16 cellular contexts compared by ENCODE assay signal in the genomic region with DNA sequence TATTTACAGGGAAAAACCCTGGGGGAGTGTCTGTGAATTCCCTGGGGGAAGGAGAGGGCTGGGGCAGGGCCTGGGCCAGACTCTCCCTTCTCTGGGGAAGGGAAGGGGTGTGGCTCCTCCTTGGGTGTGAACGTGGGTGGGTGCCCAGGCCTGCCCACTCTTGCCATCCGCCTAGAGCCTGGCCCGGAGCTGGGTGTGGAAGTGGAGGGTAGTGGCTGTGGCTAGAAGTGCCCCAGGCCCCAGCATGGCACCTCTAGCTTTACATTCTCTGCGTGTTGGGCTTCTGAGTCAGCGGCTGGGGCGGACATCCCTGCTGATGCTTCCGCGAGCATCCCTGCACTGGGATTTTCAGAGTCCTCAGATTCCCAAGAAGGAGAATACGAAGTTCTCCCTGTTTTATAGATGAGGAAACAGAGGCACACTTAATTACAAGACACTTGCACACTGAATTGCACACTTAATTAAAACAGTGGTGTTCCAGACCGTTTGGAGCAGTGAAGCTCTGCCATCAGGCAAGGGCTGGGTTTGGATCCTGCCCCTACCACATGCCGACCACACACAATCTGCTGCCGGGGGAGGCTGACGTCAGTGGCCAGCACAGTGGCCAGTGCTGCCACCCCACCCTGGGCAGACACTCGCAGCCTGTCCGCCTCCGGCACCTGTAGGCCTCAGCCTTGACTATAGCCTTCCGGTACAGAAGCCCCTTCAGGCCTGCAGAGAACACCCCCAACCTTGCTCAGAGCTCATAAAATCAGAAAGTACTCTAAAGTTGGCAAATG. TPM values are rescaled to one million over a fixed set of nuclear protein-coding genes. Genes with fewer than 3 reads are reported as not detected.
A peak's percentile ranks its signal among the peaks of the same experiment; 100 is the strongest.
DNase-seq lines count a peak whose midpoint lies in the region; ATAC-seq, FAIRE-seq and TF ChIP-seq lines count a peak whose summit lies in the region.
"Had no signal": no experiment of that assay in that cellular context is flagged by ENCODE, and none has a peak within 500 bp of the region (broad histone marks: within the 10 kb centered on the region; RNA-seq: fewer than 3 reads in every experiment).

No MANE protein-coding gene starts in this region.

- H3K4me1 Mint-ChIP-seq in naive thymus-derived CD4-positive, alpha-beta T cell, result peaks cover 0 to 12% (median 5%) of the 10 kb centered on the region in 7 donors
- H3K4me1 Mint-ChIP-seq in WTC11, result peaks cover 21% of the 10 kb centered on the region

- H3K27me3 ChIP-seq in esophagus squamous epithelium (no peaks in the 10 kb centered on the region), stomach (no peaks in the 10 kb centered on the region), ascending aorta (no peaks in the 10 kb centered on the region)
- no peaks in the 10 kb centered on the region for H3K27me3 ChIP-seq in naive thymus-derived CD4-positive, alpha-beta T cell (ENCODE audit: control insufficient read depth in 2 of 2, insufficient read depth in 2 of 2, low read length in 2 of 2)
- H3K27me3 ChIP-seq: esophagus muscularis mucosa had no signal

- H3K9me3 ChIP-seq in esophagus squamous epithelium (no peaks in the 10 kb centered on the region), stomach (no peaks in the 10 kb centered on the region), ascending aorta (no peaks in the 10 kb centered on the region)
- H3K9me3 ChIP-seq in naive thymus-derived CD4-positive, alpha-beta T cell (ENCODE audit: control insufficient read depth in 2 of 3, low read length in 3 of 3), result no peaks in the 10 kb centered on the region
- H3K9me3 ChIP-seq: esophagus muscularis mucosa had no signal

- peaks cover 0 to 11% (median 5%) of the 10 kb centered on the region in 5 donors for H3K36me3 Mint-ChIP-seq in naive thymus-derived CD4-positive, alpha-beta T cell
- H3K36me3 Mint-ChIP-seq in WTC11, result peaks cover 6% of the 10 kb centered on the region

- ATAC-seq in naive thymus-derived CD4-positive, alpha-beta T cell, result no peak
- no peak for ATAC-seq in WTC11

- H3K4me1 ChIP-seq in esophagus squamous epithelium (peaks cover 9 to 58% (median 14%) of the 10 kb centered on the region in 3 donors), stomach (peaks cover 8 to 45% (median 40%) of the 10 kb centered on the region in 4 donors), ascending aorta (peaks cover 1 to 4% of the 10 kb centered on the region in 2 donors)
- no peaks in the 10 kb centered on the region for H3K4me1 ChIP-seq in naive thymus-derived CD4-positive, alpha-beta T cell (ENCODE audit: control insufficient read depth in 2 of 2, insufficient read depth in 2 of 2, low read length in 2 of 2)

- DNase-seq in G401 (ENCODE audit: low spot score) (peak; percentile 68), RPMI7951 (ENCODE audit: low read depth) (peak; percentile 87), esophagus squamous epithelium (lab: John Stamatoyannopoulos, UW) (no peak), stomach (peak; percentile 56), GM12891 (ENCODE audit: insufficient read length, low spot score) (no peak), ascending aorta (ENCODE audit: low spot score in 2 of 2) (no peak), WTC11 (ENCODE audit: low spot score) (no peak)
- no peak for DNase-seq in naive thymus-derived CD4-positive, alpha-beta T cell
- DNase-seq: activated CD8-positive, alpha-beta memory T cell treated with anti-CD3 and anti-CD28 coated beads for 24 hours; activated naive CD4-positive, alpha-beta T cell; H9; NCI-H1092 treated with DMSO at 0.1 percent for 48 hours; NCI-H446 treated with DMSO at 0.1 percent for 48 hours; T-helper 9 cell had no signal

- H3K4me3 Mint-ChIP-seq in naive thymus-derived CD4-positive, alpha-beta T cell, result no peak overlapping the region
- no peak overlapping the region for H3K4me3 Mint-ChIP-seq in WTC11
- H3K4me3 Mint-ChIP-seq: H9 had no signal

- H3K36me3 ChIP-seq in esophagus squamous epithelium (peaks cover under 1 to 66% (median 9%) of the 10 kb centered on the region in 3 donors), stomach (peaks cover 15 to 60% (median 55%) of the 10 kb centered on the region in 4 donors), ascending aorta (peaks cover 13 to 39% of the 10 kb centered on the region in 2 donors)
- peaks cover 0 to 21% (median 0%) of the 10 kb centered on the region in 3 experiments for H3K36me3 ChIP-seq in naive thymus-derived CD4-positive, alpha-beta T cell (ENCODE audit: control insufficient read depth in 2 of 3, insufficient read depth in 3 of 3, low read length in 3 of 3)

- POLR2A ChIA-PET in naive thymus-derived CD4-positive, alpha-beta T cell (lab: Charles Lee), result interaction anchor here (0.6 kb wide), 1 partner anchor 1679 kb away, joined by 3 read pairs; no protein-coding TSS in a partner anchor
- POLR2A ChIA-PET in WTC11 (lab: Charles Lee), result interaction anchor here (0.5 to 0.6 kb wide), 2 partner anchors 25 to 100 kb away, joined by 3 to 10 read pairs; no protein-coding TSS in a partner anchor

- no peak overlapping the region for H3K4me3 ChIP-seq in esophagus squamous epithelium
- no peak overlapping the region for H3K4me3 ChIP-seq in stomach
- no peak overlapping the region for H3K4me3 ChIP-seq in naive thymus-derived CD4-positive, alpha-beta T cell (ENCODE audit: low read length)
- no peak overlapping the region for H3K4me3 ChIP-seq in ascending aorta
- H3K4me3 ChIP-seq: esophagus muscularis mucosa had no signal

- H3K27ac ChIP-seq in esophagus squamous epithelium (peak overlapping the region; percentile 38 to 81 (median 60)), stomach (peak overlapping the region in 4 of 5 donors; percentile 24 to 53 (median 33)), ascending aorta (no peak overlapping the region)
- no peak overlapping the region for H3K27ac ChIP-seq in naive thymus-derived CD4-positive, alpha-beta T cell (ENCODE audit: low read depth, low read length)
- H3K27ac ChIP-seq: C4-2B, esophagus muscularis mucosa had no signal

- CTCF ChIA-PET in naive thymus-derived CD4-positive, alpha-beta T cell (lab: Charles Lee), result interaction anchor here (1.4 to 1.5 kb wide), 2 partner anchors 24 to 72 kb away, joined by 3 read pairs; no protein-coding TSS in a partner anchor
- CTCF ChIA-PET in WTC11 (lab: Charles Lee), result interaction anchor here (0.7 to 4.0 kb wide), 6 partner anchors 24 to 78 kb away, joined by 3 to 24 read pairs (median 6); partner anchors contain the start of genes CATSPERZ and PLCB3

- no peak for FAIRE-seq in GM12891 (lab: Jason Lieb, UNC)

- H3K27me3 Mint-ChIP-seq in naive thymus-derived CD4-positive, alpha-beta T cell, result no peaks in the 10 kb centered on the region
- no peaks in the 10 kb centered on the region for H3K27me3 Mint-ChIP-seq in WTC11 (ENCODE audit: low read depth)

- TF ChIP-seq CTCF in esophagus squamous epithelium (IDR thresholded peaks at IDR 0.05) (no peak), stomach (IDR thresholded peaks at IDR 0.05) (no peak), ascending aorta (IDR thresholded peaks at IDR 0.05) (no peak), WTC11 (IDR thresholded peaks at IDR 0.05) (no peak)

- H3K27ac Mint-ChIP-seq in naive thymus-derived CD4-positive, alpha-beta T cell, result no peak overlapping the region
- H3K27ac Mint-ChIP-seq in WTC11, result no peak overlapping the region
- H3K27ac Mint-ChIP-seq: H9 had no signal

- H3K9me3 Mint-ChIP-seq in naive thymus-derived CD4-positive, alpha-beta T cell, result peaks cover 0 to 3% (median 0%) of the 10 kb centered on the region in 11 donors
- H3K9me3 Mint-ChIP-seq in WTC11, result no peaks in the 10 kb centered on the region
- H3K9me3 Mint-ChIP-seq: H9 had no signal

- TF ChIP-seq EP300 in stomach (IDR thresholded peaks at IDR 0.05), result no peak

- intact Hi-C loops in esophagus squamous epithelium (cut with DNase I) (no loop called here), stomach (cut with DNase I; ENCODE audit: low total_unique reads) (no loop called here), ascending aorta (cut with DNase I) (no loop called here)
- intact Hi-C loops in naive thymus-derived CD4-positive, alpha-beta T cell (cut with micrococcal nuclease), result no loop called here

- WGBS in esophagus squamous epithelium, 2 donors, result 51 to 70% methylated on average over 13 to 14 of the region's 17 CpGs
- WGBS in stomach, 5 donors, result 58 to 71% (median 65%) methylated on average over 12 to 17 of the region's 17 CpGs

- no peak for TF ChIP-seq POLR2A in esophagus squamous epithelium (IDR thresholded peaks at IDR 0.05)
- TF ChIP-seq POLR2A in stomach (IDR thresholded peaks at IDR 0.05), result no peak
- TF ChIP-seq POLR2A in GM12891 (IDR thresholded peaks at IDR 0.05; ENCODE audit: low read depth, low read length), result no peak

- in situ Hi-C loops in G401 (cut with HindIII; ENCODE audit: low sequenced_read_pairs), result loop anchor here (10.0 kb wide), 1 partner anchor 72 kb away; the partner anchor contains the start of gene FERMT3

RNA-seq across cellular contexts. Expression of gene BAD, which starts 7.6 kb away (rescaled TPM):
- total RNA-seq in G401 (2014; rRNA removed; shearing (Covaris generic)), result 146 and 183 TPM in 2 replicates
- total RNA-seq in RPMI7951 (2014; rRNA removed; shearing (Covaris generic)), result 121 and 165 TPM in 2 replicates
- total RNA-seq in esophagus squamous epithelium (10 to 100 TPM; 49.4 to 86.5 (median 72.9) TPM), stomach (100 to 1,000 TPM in 1 of 5 donors, 10 to 100 TPM in 4; 40.4 to 343 (median 70.1) TPM), ascending aorta (175 TPM), WTC11 (2021) (30.5 to 34.7 TPM (median 31.3 TPM) in 3 replicates)
- 100 to 1,000 TPM; 114 to 207 (median 137) TPM for polyA plus RNA-seq in stomach
- polyA plus RNA-seq in GM12891 (2012; ENCODE audit: low read depth, missing spikeins), result 37.3 TPM
- 10 to 100 TPM; 17.5 to 41.1 (median 22.7) TPM for total RNA-seq in naive thymus-derived CD4-positive, alpha-beta T cell
- 10 to 100 TPM; 40.3 TPM for polyA plus RNA-seq in naive thymus-derived CD4-positive, alpha-beta T cell

RNA-seq across cellular contexts. Expression of gene GPR137, which starts 8.8 kb away (rescaled TPM):
- total RNA-seq in G401 (2014; rRNA removed; shearing (Covaris generic)), result 17.8 and 25.9 TPM in 2 replicates
- 25.9 and 26.8 TPM in 2 replicates for total RNA-seq in RPMI7951 (2014; rRNA removed; shearing (Covaris generic))
- total RNA-seq in esophagus squamous epithelium (10 to 100 TPM; 17.5 to 19.9 (median 19.2) TPM), stomach (10 to 100 TPM in 2 of 5 donors, 1 to 10 TPM in 3; 2.9 to 58.8 (median 8.5) TPM), ascending aorta (3.9 TPM), WTC11 (2021) (51.1 to 53.8 TPM (median 51.8 TPM) in 3 replicates)
- 10 to 100 TPM; 18.8 to 23.4 (median 21.2) TPM for polyA plus RNA-seq in stomach
- 25.1 TPM for polyA plus RNA-seq in GM12891 (2012; ENCODE audit: low read depth, missing spikeins)
- total RNA-seq in naive thymus-derived CD4-positive, alpha-beta T cell, result 10 to 100 TPM; 25.2 to 45.9 (median 34.3) TPM
- polyA plus RNA-seq in naive thymus-derived CD4-positive, alpha-beta T cell, result 1 to 10 TPM; 4.9 to 5.4 TPM

RNA-seq across cellular contexts. Expression of gene KCNK4, which starts 14.3 kb away (rescaled TPM):
- total RNA-seq in G401 (2014; rRNA removed; shearing (Covaris generic)), result 0.14 TPM in 1 of 2 replicates, not detected in the other
- total RNA-seq in RPMI7951 (2014; rRNA removed; shearing (Covaris generic)), result not detected in 2 replicates
- total RNA-seq in esophagus squamous epithelium, result not detected
- total RNA-seq in stomach, result not detected
- not detected for polyA plus RNA-seq in stomach
- 0.06 TPM for polyA plus RNA-seq in GM12891 (2012; ENCODE audit: low read depth, missing spikeins)
- total RNA-seq in naive thymus-derived CD4-positive, alpha-beta T cell, result under 1 TPM in 1 of 5 experiments, not detected in 4; 0.42 TPM
- polyA plus RNA-seq in naive thymus-derived CD4-positive, alpha-beta T cell, result not detected
- not detected for total RNA-seq in ascending aorta
- total RNA-seq in WTC11 (2021), result 0.25 to 0.74 TPM (median 0.48 TPM) in 3 replicates
- total RNA-seq: esophagus muscularis mucosa had no signal

RNA-seq across cellular contexts. Expression of gene CATSPERZ, which starts 23.3 kb away (rescaled TPM):
- not detected in 2 replicates for total RNA-seq in G401 (2014; rRNA removed; shearing (Covaris generic))
- total RNA-seq in RPMI7951 (2014; rRNA removed; shearing (Covaris generic)), result 0.68 and 1.7 TPM in 2 replicates
- not detected for total RNA-seq in esophagus squamous epithelium
- 10 to 100 TPM in 1 of 5 donors, not detected in 4; 11.3 TPM for total RNA-seq in stomach
- polyA plus RNA-seq in stomach, result 1 to 10 TPM in 2 of 3 donors, under 1 TPM in 1; 0.18 to 5.2 (median 1.7) TPM
- not detected for polyA plus RNA-seq in GM12891 (2012; ENCODE audit: low read depth, missing spikeins)
- total RNA-seq in naive thymus-derived CD4-positive, alpha-beta T cell, result under 1 TPM in 1 of 5 experiments, not detected in 4; 0.60 TPM
- not detected for polyA plus RNA-seq in naive thymus-derived CD4-positive, alpha-beta T cell
- not detected for total RNA-seq in ascending aorta
- total RNA-seq in WTC11 (2021), result 1.1 to 2.5 TPM (median 2.0 TPM) in 3 replicates

RNA-seq across cellular contexts. Expression of gene PLCB3, which starts 25.5 kb away (rescaled TPM):
- total RNA-seq in G401 (2014; rRNA removed; shearing (Covaris generic)), result 59.3 and 62.7 TPM in 2 replicates
- 48.1 and 60.4 TPM in 2 replicates for total RNA-seq in RPMI7951 (2014; rRNA removed; shearing (Covaris generic))
- 10 to 100 TPM; 29.8 to 54.5 (median 42.4) TPM for total RNA-seq in esophagus squamous epithelium
- 100 to 1,000 TPM in 1 of 5 donors, 10 to 100 TPM in 4; 14.0 to 154 (median 27.4) TPM for total RNA-seq in stomach
- 10 to 100 TPM; 12.2 to 14.3 (median 14.1) TPM for polyA plus RNA-seq in stomach
- polyA plus RNA-seq in GM12891 (2012; ENCODE audit: low read depth, missing spikeins), result 3.9 TPM
- 10 to 100 TPM in 2 of 5 experiments, 1 to 10 TPM in 3; 3.3 to 12.1 (median 8.1) TPM for total RNA-seq in naive thymus-derived CD4-positive, alpha-beta T cell
- under 1 TPM; 0.19 to 0.81 TPM for polyA plus RNA-seq in naive thymus-derived CD4-positive, alpha-beta T cell
- 54.0 TPM for total RNA-seq in ascending aorta
- 80.0 to 97.4 TPM (median 82.2 TPM) in 3 replicates for total RNA-seq in WTC11 (2021)

Comparison
In these comparisons a context has a peak if more than half of its experiments do, and no peak if none do; other contexts are left out.
1. DNase-seq: peak in G401 (single experiment), RPMI7951 (single experiment) and stomach (single experiment); none in esophagus squamous epithelium (single experiment), GM12891 (single experiment), naive thymus-derived CD4-positive, alpha-beta T cell (0 of 9), ascending aorta (0 of 2) and WTC11 (single experiment).
2. H3K27ac ChIP-seq: peak in esophagus squamous epithelium (4 of 4) and stomach (4 of 5); none in naive thymus-derived CD4-positive, alpha-beta T cell (single experiment) and ascending aorta (0 of 2).